ENCODE assay signal across 15 cellular contexts in the genomic region with DNA sequence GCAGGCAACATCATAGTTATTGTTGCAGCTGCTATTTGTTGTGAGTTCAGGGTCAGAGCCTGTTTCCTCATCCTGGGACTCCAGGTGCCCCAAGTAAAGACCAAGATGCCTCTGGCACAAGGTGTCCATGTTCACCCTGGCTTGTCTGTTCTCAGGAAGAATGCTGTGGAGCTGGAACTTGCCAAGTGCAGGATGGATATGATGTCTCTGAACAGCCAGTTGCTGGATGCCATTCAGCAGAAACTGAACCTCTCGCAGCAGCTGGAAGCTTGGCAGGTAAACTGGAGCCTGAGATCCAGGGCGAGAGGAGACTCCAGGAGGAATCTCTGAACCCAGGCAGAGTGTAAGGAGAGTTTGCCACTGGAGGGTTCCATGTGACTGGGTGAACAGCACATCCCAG. TPM values are rescaled to one million over a fixed set of nuclear protein-coding genes. Genes with fewer than 3 reads are reported as not detected.
DNase-seq lines count a peak whose midpoint lies in the region; ATAC-seq and TF ChIP-seq lines count a peak whose summit lies in the region.
"Had no signal": no experiment of that assay in that cellular context is flagged by ENCODE, and none has a peak within 500 bp of the region (broad histone marks: within the 10 kb centered on the region; RNA-seq: fewer than 3 reads in every experiment).

No MANE protein-coding gene starts in this region.

- TF ChIP-seq EP300 in upper lobe of left lung (IDR thresholded peaks at IDR 0.05) = no peak

- DNase-seq in activated T-cell treated with anti-CD3 and anti-CD28 coated beads, Interleukin-2, amount 50 U/mL, for 24 hours = no peak
- DNase-seq in activated T-cell treated with anti-CD3 and anti-CD28 coated beads for 4 hours (no peak), T-helper 17 cell (no peak), lower lobe of right lung (peak; percentile 13), gastrocnemius medialis (peak; percentile 57 to 77), coronary artery (ENCODE audit: low spot score) (no peak), upper lobe of left lung (no peak)
- DNase-seq: 8988T; AML-193; Caco-2; CD8-positive, alpha-beta memory T cell; DND-41; GDM1 had no signal

- no peak overlapping the region for H3K4me3 Mint-ChIP-seq in activated T-cell treated with anti-CD3 and anti-CD28 coated beads, Interleukin-2, amount 50 U/mL, for 24 hours
- no peak overlapping the region for H3K4me3 Mint-ChIP-seq in T-helper 17 cell

- TF ChIP-seq CTCF in lower lobe of right lung (IDR thresholded peaks at IDR 0.05) (no peak), gastrocnemius medialis (IDR thresholded peaks at IDR 0.05 in 4 of 5, conservative IDR thresholded peaks at IDR 0.05 in 1 of 5) (no peak), coronary artery (IDR thresholded peaks at IDR 0.05) (no peak), upper lobe of left lung (IDR thresholded peaks at IDR 0.05) (no peak)

- 87 to 100% methylated on average over 1 to 2 of the region's 2 CpGs for WGBS in upper lobe of left lung, 2 donors

- peak overlapping the region; percentile 55 for H3K27ac Mint-ChIP-seq in activated T-cell treated with anti-CD3 and anti-CD28 coated beads, Interleukin-2, amount 50 U/mL, for 24 hours
- peak overlapping the region; percentile 3 for H3K27ac Mint-ChIP-seq in T-helper 17 cell

- H3K27ac ChIP-seq in lower lobe of right lung (no peak overlapping the region), gastrocnemius medialis (peak overlapping the region; percentile 30 to 71 (median 59)), coronary artery (no peak overlapping the region), upper lobe of left lung (no peak overlapping the region)
- H3K27ac ChIP-seq: BLaER1 had no signal

- no peak for ATAC-seq in T-helper 17 cell
- ATAC-seq in lower lobe of right lung = no peak
- peak; percentile 35 to 44 for ATAC-seq in gastrocnemius medialis
- no peak for ATAC-seq in HG02973 (IDR thresholded peaks at IDR 0.05; ENCODE audit: unreplicated experiment)
- no peak for ATAC-seq in upper lobe of left lung (ENCODE audit: low FRiP score in 2 of 2)

- intact Hi-C loops in lower lobe of right lung (cut with DNase I) (no loop called here), gastrocnemius medialis (cut with DNase I; ENCODE audit: low total_unique reads) (no loop called here)

- H3K4me3 ChIP-seq in lower lobe of right lung (no peak overlapping the region), gastrocnemius medialis (no peak overlapping the region), coronary artery (no peak overlapping the region), upper lobe of left lung (no peak overlapping the region)
- H3K4me3 ChIP-seq: BLaER1 had no signal

- peaks cover 94% of the 10 kb centered on the region for H3K36me3 Mint-ChIP-seq in activated T-cell treated with anti-CD3 and anti-CD28 coated beads, Interleukin-2, amount 50 U/mL, for 24 hours (ENCODE audit: low read depth)
- H3K36me3 Mint-ChIP-seq in T-helper 17 cell (ENCODE audit: low read depth) = peaks cover 4% of the 10 kb centered on the region

- peaks cover 17% of the 10 kb centered on the region for H3K4me1 ChIP-seq in lower lobe of right lung
- H3K4me1 ChIP-seq in gastrocnemius medialis = peaks cover 31 to 37% of the 10 kb centered on the region in 2 donors
- H3K4me1 ChIP-seq in upper lobe of left lung = peaks cover 9 to 17% (median 14%) of the 10 kb centered on the region in 4 donors

- H3K36me3 ChIP-seq in lower lobe of right lung = peaks cover 25% of the 10 kb centered on the region
- peaks cover 0 to 10% of the 10 kb centered on the region in 2 donors for H3K36me3 ChIP-seq in gastrocnemius medialis
- peaks cover 0 to 28% (median 17%) of the 10 kb centered on the region in 4 donors for H3K36me3 ChIP-seq in upper lobe of left lung

- in situ Hi-C loops in gastrocnemius medialis (cut with MboI; ENCODE audit: low sequenced_read_pairs in 4 of 4) = no loop called here

- H3K9me3 ChIP-seq in T-helper 17 cell (ENCODE audit: control insufficient read depth, low read length, poor library complexity, severe bottlenecking) (no peaks in the 10 kb centered on the region), lower lobe of right lung (no peaks in the 10 kb centered on the region), gastrocnemius medialis (no peaks in the 10 kb centered on the region), upper lobe of left lung (no peaks in the 10 kb centered on the region)
- H3K9me3 ChIP-seq: BLaER1, Caco-2 had no signal

- peaks cover 42% of the 10 kb centered on the region for H3K4me1 Mint-ChIP-seq in activated T-cell treated with anti-CD3 and anti-CD28 coated beads, Interleukin-2, amount 50 U/mL, for 24 hours (ENCODE audit: low read depth)
- peaks cover 22% of the 10 kb centered on the region for H3K4me1 Mint-ChIP-seq in T-helper 17 cell

- H3K9me3 Mint-ChIP-seq in activated T-cell treated with anti-CD3 and anti-CD28 coated beads, Interleukin-2, amount 50 U/mL, for 24 hours = no peaks in the 10 kb centered on the region
- H3K9me3 Mint-ChIP-seq: CD8-positive, alpha-beta memory T cell had no signal

- H3K27me3 ChIP-seq in lower lobe of right lung (ENCODE audit: low read depth) (no peaks in the 10 kb centered on the region), gastrocnemius medialis (no peaks in the 10 kb centered on the region), upper lobe of left lung (no peaks in the 10 kb centered on the region)
- H3K27me3 ChIP-seq: BLaER1 had no signal

- no peaks in the 10 kb centered on the region for H3K27me3 Mint-ChIP-seq in activated T-cell treated with anti-CD3 and anti-CD28 coated beads, Interleukin-2, amount 50 U/mL, for 24 hours
- H3K27me3 Mint-ChIP-seq in T-helper 17 cell = no peaks in the 10 kb centered on the region

- TF ChIP-seq POLR2A in gastrocnemius medialis (IDR thresholded peaks at IDR 0.05) = no peak
- TF ChIP-seq POLR2A in upper lobe of left lung (IDR thresholded peaks at IDR 0.05) = no peak

RNA-seq across cellular contexts. Expression of gene RAB35, which starts 26.8 kb away (rescaled TPM):
- 10 to 100 TPM; 53.3 to 64.9 TPM for total RNA-seq in T-helper 17 cell
- total RNA-seq in lower lobe of right lung = 48.2 TPM
- 10 to 100 TPM; 12.3 to 30.7 (median 16.9) TPM for total RNA-seq in gastrocnemius medialis
- total RNA-seq in upper lobe of left lung = 10 to 100 TPM; 14.2 to 63.1 (median 23.2) TPM

Comparison
In these comparisons a context has a peak if more than half of its experiments do, and no peak if none do; other contexts are left out.
1. DNase-seq: peak in lower lobe of right lung (single experiment) and gastrocnemius medialis (2 of 2); none in activated T-cell treated with anti-CD3 and anti-CD28 coated beads, Interleukin-2, amount 50 U/mL, for 24 hours (single experiment), activated T-cell treated with anti-CD3 and anti-CD28 coated beads for 4 hours (single experiment), T-helper 17 cell (0 of 3), coronary artery (single experiment) and upper lobe of left lung (0 of 2).
2. ATAC-seq: peak in gastrocnemius medialis (2 of 2); none in T-helper 17 cell (single experiment), lower lobe of right lung (0 of 2), HG02973 (single experiment) and upper lobe of left lung (0 of 2).
3. H3K27ac ChIP-seq: peak in gastrocnemius medialis (4 of 4); none in lower lobe of right lung (single experiment), coronary artery (0 of 2) and upper lobe of left lung (0 of 4).